In genomic region chr2:204258900-204259299, GRCh38 we compare ENCODE assay signal across 17 cellular contexts.
DNase-seq lines count a peak whose midpoint lies in the region; ATAC-seq, FAIRE-seq and TF ChIP-seq lines count a peak whose summit lies in the region.
"Had no signal": no experiment of that assay in that cellular context is flagged by ENCODE, and none has a peak within 500 bp of the region (broad histone marks: within the 10 kb centered on the region; RNA-seq: fewer than 3 reads in every experiment).

No MANE protein-coding gene starts in this region.

- TF ChIP-seq RAD21 in HepG2 (CRISPR knock-in tag; IDR thresholded peaks at IDR 0.05) = no peak

- ATAC-seq in HepG2 = no peak
- no peak for ATAC-seq in right lobe of liver
- ATAC-seq in mucosa of descending colon = peak; percentile 59
- ATAC-seq in GM21528 (IDR thresholded peaks at IDR 0.05; ENCODE audit: low FRiP score, unreplicated experiment) = no peak
- ATAC-seq: HCT116 had no signal

- in situ Hi-C loops in HepG2 (cut with HindIII; ENCODE audit: extremely low pct_ligation_motif_present, low pct_unique_long_range_greater_than_20kb) = no loop called here

- no peak overlapping the region for H3K27ac ChIP-seq in HepG2 (ENCODE audit: extremely low read length, insufficient read depth, low read length)
- no peak overlapping the region for H3K27ac ChIP-seq in right lobe of liver
- H3K27ac ChIP-seq in PC-9 = no peak overlapping the region
- H3K27ac ChIP-seq: GM23248, KMS-11 had no signal

- intact Hi-C loops in HepG2 (cut with micrococcal nuclease; ENCODE audit: unreplicated experiment) (no loop called here), right lobe of liver (cut with DNase I) (no loop called here), mucosa of descending colon (cut with DNase I, micrococcal nuclease) (loop anchor here in 1 of 2 donors (10.0 kb wide), 1 partner anchor 1416 kb away; no protein-coding TSS in a partner anchor), PC-9 (cut with micrococcal nuclease; ENCODE audit: unreplicated experiment) (no loop called here)

- H2AFZ ChIP-seq in HepG2 (ENCODE audit: low read length) (no peak overlapping the region), PC-9 (no peak overlapping the region)
- H2AFZ ChIP-seq: GM23248 had no signal

- TF ChIP-seq CTCF in HepG2 (CRISPR knock-in tag; IDR thresholded peaks at IDR 0.05) = no peak
- no peak for TF ChIP-seq CTCF in right lobe of liver (IDR thresholded peaks at IDR 0.05)
- no peak for TF ChIP-seq CTCF in mucosa of descending colon (IDR thresholded peaks at IDR 0.05)
- no peak for TF ChIP-seq CTCF in PC-9 (conservative IDR thresholded peaks at IDR 0.05)

- H3K4me3 ChIP-seq in HepG2 (replicated peaks in 1 of 3; ENCODE audit: insufficient read depth in 1 of 3, low read depth in 2 of 3, low read length in 3 of 3) = no peak overlapping the region
- H3K4me3 ChIP-seq in right lobe of liver = no peak overlapping the region
- H3K4me3 ChIP-seq in mucosa of descending colon = no peak overlapping the region
- no peak overlapping the region for H3K4me3 ChIP-seq in PC-9
- H3K4me3 ChIP-seq: GM23248 had no signal

- H3K4me2 ChIP-seq in HepG2 (ENCODE audit: low read depth, low read length) (no peak overlapping the region), PC-9 (no peak overlapping the region)
- H3K4me2 ChIP-seq: KMS-11 had no signal

- H3K79me2 ChIP-seq in HepG2 (ENCODE audit: insufficient read depth, low read length) (no peaks in the 10 kb centered on the region), PC-9 (ENCODE audit: low read depth) (no peaks in the 10 kb centered on the region)

- H3K4me1 ChIP-seq in HepG2 (ENCODE audit: insufficient read depth, low read length) (no peaks in the 10 kb centered on the region), right lobe of liver (no peaks in the 10 kb centered on the region), mucosa of descending colon (ENCODE audit: low read depth) (no peaks in the 10 kb centered on the region), PC-9 (replicated peaks; ENCODE audit: insufficient read depth) (no peaks in the 10 kb centered on the region)

- FAIRE-seq in HepG2 (lab: Jason Lieb, UNC) = no peak
- FAIRE-seq: G401.6 had no signal

- H3K9me3 ChIP-seq in HepG2 (ENCODE audit: low read length) (no peaks in the 10 kb centered on the region), right lobe of liver (no peaks in the 10 kb centered on the region), mucosa of descending colon (no peaks in the 10 kb centered on the region), PC-9 (ENCODE audit: insufficient read depth, low read depth) (no peaks in the 10 kb centered on the region)

- H3K9ac ChIP-seq in HepG2 (ENCODE audit: insufficient read depth, low read depth, low read length) = no peak overlapping the region
- H3K9ac ChIP-seq: GM23248, KMS-11 had no signal

- POLR2A ChIA-PET in HepG2 (lab: Yijun Ruan, JAX) = no interaction called here
- POLR2A ChIA-PET in PC-9 (lab: Charles Lee; ENCODE audit: unreplicated experiment) = no interaction called here

- BruUV-seq in HepG2 (replicated peaks; lab: Mats Ljungman, UMichigan) (no TSS peak), PC-9 (replicated peaks; lab: Mats Ljungman, UMichigan) (no TSS peak)

- CTCF ChIA-PET in HepG2 (lab: Yijun Ruan, JAX; ENCODE audit: low intra/inter-chr PET ratio, low total read pairs) (no interaction called here), PC-9 (lab: Charles Lee) (no interaction called here)

- H3K36me3 ChIP-seq in HepG2 (replicated peaks in 1 of 2; ENCODE audit: control insufficient read depth in 1 of 2, insufficient read depth in 2 of 2, low read length in 2 of 2) (no peaks in the 10 kb centered on the region), right lobe of liver (no peaks in the 10 kb centered on the region), mucosa of descending colon (ENCODE audit: low read depth) (no peaks in the 10 kb centered on the region), PC-9 (ENCODE audit: low read depth) (no peaks in the 10 kb centered on the region)

- DNase-seq in HepG2 (ENCODE audit: low spot score) = no peak
- no peak for DNase-seq in right lobe of liver
- DNase-seq in NCI-H748 treated with DMSO at 0.1 percent for 48 hours (lab: John Stamatoyannopoulos, UW) = peak; percentile 17
- no peak for DNase-seq in mucosa of descending colon
- DNase-seq in NCI-H774 (lab: John Stamatoyannopoulos, UW) = no peak
- DNase-seq in PC-9 = no peak
- DNase-seq in NCI-H2196 treated with DMSO at 0.1 percent for 48 hours (lab: John Stamatoyannopoulos, UW; ENCODE audit: unreplicated experiment) = no peak
- DNase-seq: CD4-positive, CD25-positive, alpha-beta regulatory T cell; DND-41; GM23248; NCI-H187; NK-92 treated with Interleukin-12 subunit alpha and Interleukin-12 subunit beta, amount 100 ng/mL, for 24 hours; SHP77 treated with DMSO at 0.1 percent for 48 hours had no signal

- TF ChIP-seq POLR2A in HepG2 (IDR thresholded peaks at IDR 0.05; ENCODE audit: insufficient read depth in 1 of 2, low read depth in 2 of 2, low read length in 2 of 2) = no peak
- TF ChIP-seq POLR2A in right lobe of liver (IDR thresholded peaks at IDR 0.05) = no peak

- H4K20me1 ChIP-seq in HepG2 (ENCODE audit: insufficient read depth, low read length) = no peaks in the 10 kb centered on the region
- H4K20me1 ChIP-seq in PC-9 (ENCODE audit: insufficient read depth) = no peaks in the 10 kb centered on the region

- no peaks in the 10 kb centered on the region for H3K9me2 ChIP-seq in PC-9 (ENCODE audit: insufficient read depth)

- no peak for TF ChIP-seq EP300 in HepG2 (IDR thresholded peaks at IDR 0.05; ENCODE audit: low read depth in 2 of 2, low read length in 2 of 2)
- TF ChIP-seq EP300 in HepG2 (CRISPR knock-in tag; IDR thresholded peaks at IDR 0.05; ENCODE audit: borderline replicate concordance) = no peak

- H3F3A ChIP-seq in PC-9 (ENCODE audit: insufficient read depth, low read depth) = no peaks in the 10 kb centered on the region

- H3K27me3 ChIP-seq in HepG2 (ENCODE audit: control insufficient read depth in 1 of 2, insufficient read depth in 2 of 2, low read length in 2 of 2) (no peaks in the 10 kb centered on the region), right lobe of liver (no peaks in the 10 kb centered on the region), PC-9 (ENCODE audit: insufficient read depth, low read depth) (no peaks in the 10 kb centered on the region)

TF ChIP-seq in HepG2, 621 proteins besides CTCF, POLR2A, EP300 and RAD21:
- TF ChIP-seq HNF4A (CRISPR knock-in tag; IDR thresholded peaks at IDR 0.05) = 0 out of 2 replicates have a peak, but pooled peaks have one; percentile 18
- peak; percentile 54; the same call in 1 of the 2 replicates for TF ChIP-seq RFX5 (IDR thresholded peaks at IDR 0.05; ENCODE audit: low read depth, low read length)
- TF ChIP-seq PATZ1 (CRISPR knock-in tag; IDR thresholded peaks at IDR 0.05) = no peak
